ENCODE assay signal across 9 cellular contexts in the genomic region with DNA sequence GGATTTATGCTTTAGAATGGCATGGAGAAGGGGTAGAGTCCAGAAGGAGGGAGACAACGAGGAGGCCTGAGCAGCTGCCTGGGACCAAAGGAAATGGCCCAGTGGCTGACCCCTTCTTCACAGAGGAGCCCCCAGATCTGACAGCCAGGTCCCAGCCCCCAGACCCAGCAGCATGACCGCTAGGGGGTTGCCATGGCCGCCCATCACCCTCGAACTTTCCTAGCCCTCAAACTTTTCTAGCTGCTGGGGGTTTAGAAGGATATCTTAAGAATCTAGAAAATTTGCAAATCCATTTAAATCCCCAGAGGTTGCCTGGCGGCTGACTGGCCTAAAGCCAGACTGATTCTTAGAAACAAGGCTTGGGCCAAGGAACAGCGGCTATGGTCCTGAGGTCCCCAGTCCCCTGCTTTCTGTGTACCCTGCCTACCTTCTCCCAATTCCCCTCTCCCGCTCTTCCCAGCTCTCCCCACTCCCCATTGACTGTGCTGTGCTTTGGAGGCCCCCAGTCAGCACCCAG. TPM values are rescaled to one million over a fixed set of nuclear protein-coding genes. Genes with fewer than 3 reads are reported as not detected.
DNase-seq lines count a peak whose midpoint lies in the region; ATAC-seq, FAIRE-seq and TF ChIP-seq lines count a peak whose summit lies in the region.
"Had no signal": no experiment of that assay in that cellular context is flagged by ENCODE, and none has a peak within 500 bp of the region (broad histone marks: within the 10 kb centered on the region; RNA-seq: fewer than 3 reads in every experiment).

No MANE protein-coding gene starts in this region.

- peaks cover 0 to 12% (median 0%) of the 10 kb centered on the region in 7 donors for H3K27me3 ChIP-seq in heart right ventricle
- H3K27me3 ChIP-seq in naive thymus-derived CD4-positive, alpha-beta T cell (ENCODE audit: control insufficient read depth in 2 of 2, insufficient read depth in 2 of 2, low read length in 2 of 2), result no peaks in the 10 kb centered on the region
- H3K27me3 ChIP-seq in aorta (ENCODE audit: control insufficient read depth in 1 of 2, insufficient read depth in 2 of 2, low read length in 1 of 2), result no peaks in the 10 kb centered on the region

- peaks cover 6 to 29% (median 8%) of the 10 kb centered on the region in 7 donors for H3K4me1 Mint-ChIP-seq in naive thymus-derived CD4-positive, alpha-beta T cell

- H3K36me3 Mint-ChIP-seq in naive thymus-derived CD4-positive, alpha-beta T cell, result peaks cover 0 to 1% (median 0%) of the 10 kb centered on the region in 5 donors

- no peak for ATAC-seq in heart right ventricle
- ATAC-seq in left ventricle myocardium superior, result no peak
- no peak for ATAC-seq in naive thymus-derived CD4-positive, alpha-beta T cell
- ATAC-seq in aorta (ENCODE audit: low FRiP score), result no peak

- TF ChIP-seq CTCF in heart right ventricle (IDR thresholded peaks at IDR 0.05) (no peak), choroid plexus epithelial cell (conservative IDR thresholded peaks at IDR 0.05; ENCODE audit: low read depth, low read length) (peak; percentile 20)

- no peak for FAIRE-seq in urothelium cell line (lab: Jason Lieb, UNC)

- 66 to 69% methylated on average over 7 of the region's 7 CpGs for WGBS in heart right ventricle, 2 donors
- 3 to 10% methylated on average over 7 of the region's 7 CpGs for WGBS in aorta, 2 donors

- H3K4me3 ChIP-seq in heart right ventricle (peak overlapping the region; percentile 36 to 67 (median 60)), choroid plexus epithelial cell (ENCODE audit: low read depth, low read length) (peak overlapping the region; percentile 76), aorta (ENCODE audit: low read length in 2 of 2) (peak overlapping the region; percentile 42 to 98)
- no peak overlapping the region for H3K4me3 ChIP-seq in naive thymus-derived CD4-positive, alpha-beta T cell (ENCODE audit: low read length)

- DNase-seq in heart right ventricle (no peak), left ventricle myocardium superior (no peak), choroid plexus epithelial cell (ENCODE audit: low read depth) (peak; percentile 50), aorta (no peak), urothelium cell line (ENCODE audit: low spot score) (no peak)
- no peak for DNase-seq in naive thymus-derived CD4-positive, alpha-beta T cell
- DNase-seq in stimulated activated CD4-positive, alpha-beta T cell treated with anti-CD3 and anti-CD28 coated beads, Interleukin-12 subunit alpha, Interleukin-12 subunit beta, amount 100 ng/mL, for 4 hours, result no peak
- DNase-seq in stimulated activated CD4-positive, alpha-beta T cell treated with anti-CD3 and anti-CD28 coated beads, Interleukin-4, amount 100 ng/mL, for 4 hours, result no peak
- DNase-seq: NCI-H774 had no signal

- POLR2A ChIA-PET in naive thymus-derived CD4-positive, alpha-beta T cell (lab: Charles Lee), result no interaction called here

- intact Hi-C loops in heart right ventricle (cut with DNase I), result no loop called here
- intact Hi-C loops in left ventricle myocardium superior (cut with micrococcal nuclease), result no loop called here
- intact Hi-C loops in naive thymus-derived CD4-positive, alpha-beta T cell (cut with micrococcal nuclease), result no loop called here
- intact Hi-C loops in aorta (cut with DNase I), result loop anchor here in 1 of 2 donors (2.0 kb wide), 1 partner anchor 16 kb away; no protein-coding TSS in a partner anchor

- H3K27ac Mint-ChIP-seq in naive thymus-derived CD4-positive, alpha-beta T cell, result peak overlapping the region in 2 of 9 donors; percentile 20 to 80

- CTCF ChIA-PET in naive thymus-derived CD4-positive, alpha-beta T cell (lab: Charles Lee), result no interaction called here

- H3K4me1 ChIP-seq in heart right ventricle (peaks cover 3 to 62% (median 32%) of the 10 kb centered on the region in 9 donors), aorta (ENCODE audit: control insufficient read depth in 1 of 2, insufficient read depth in 2 of 2, low read length in 2 of 2) (peaks cover 2 to 3% of the 10 kb centered on the region in 2 donors)
- H3K4me1 ChIP-seq in naive thymus-derived CD4-positive, alpha-beta T cell (ENCODE audit: control insufficient read depth in 2 of 2, insufficient read depth in 2 of 2, low read length in 2 of 2), result no peaks in the 10 kb centered on the region

- H3K27me3 Mint-ChIP-seq in naive thymus-derived CD4-positive, alpha-beta T cell, result peaks cover 17 to 31% (median 25%) of the 10 kb centered on the region in 5 donors

- peaks cover 0 to 20% (median 0%) of the 10 kb centered on the region in 9 donors for H3K36me3 ChIP-seq in heart right ventricle
- H3K36me3 ChIP-seq in naive thymus-derived CD4-positive, alpha-beta T cell (ENCODE audit: control insufficient read depth in 2 of 3, insufficient read depth in 3 of 3, low read length in 3 of 3), result no peaks in the 10 kb centered on the region
- H3K36me3 ChIP-seq in aorta (ENCODE audit: control insufficient read depth in 1 of 2, insufficient read depth in 2 of 2, low read length in 1 of 2), result no peaks in the 10 kb centered on the region

- H3K9me3 Mint-ChIP-seq in naive thymus-derived CD4-positive, alpha-beta T cell, result peaks cover 0 to 1% (median 0%) of the 10 kb centered on the region in 11 donors

- H3K9me3 ChIP-seq in heart right ventricle (no peaks in the 10 kb centered on the region), aorta (ENCODE audit: control insufficient read depth, low read length) (no peaks in the 10 kb centered on the region)
- H3K9me3 ChIP-seq in naive thymus-derived CD4-positive, alpha-beta T cell (ENCODE audit: control insufficient read depth in 2 of 3, low read length in 3 of 3), result no peaks in the 10 kb centered on the region

- peak overlapping the region in 6 of 10 donors; percentile 56 to 82 (median 78) for H3K4me3 Mint-ChIP-seq in naive thymus-derived CD4-positive, alpha-beta T cell

- H3K27ac ChIP-seq in heart right ventricle (peak overlapping the region; percentile 72 to 92 (median 85)), aorta (ENCODE audit: low read depth in 1 of 2, low read length in 2 of 2) (peak overlapping the region; percentile 64 to 97)
- no peak overlapping the region for H3K27ac ChIP-seq in naive thymus-derived CD4-positive, alpha-beta T cell (ENCODE audit: low read depth, low read length)

RNA-seq across cellular contexts. Expression of a gene that starts 1.0 kb away (rescaled TPM):
- total RNA-seq in heart right ventricle (100 to 1,000 TPM in 1 of 10 donors, 10 to 100 TPM in 9; 15.5 to 101 (median 35.9) TPM), left ventricle myocardium superior (47.8 TPM), aorta (100 to 1,000 TPM; 217 to 360 TPM)
- polyA plus RNA-seq in heart right ventricle (10 to 100 TPM; 49.1 to 54.3 TPM), aorta (100 to 1,000 TPM in 1 of 2 donors, 10 to 100 TPM in 1; 44.0 to 353 TPM)
- total RNA-seq in naive thymus-derived CD4-positive, alpha-beta T cell, result 1 to 10 TPM in 2 of 5 experiments, under 1 TPM in 1, not detected in 2; 0.64 to 8.5 (median 5.1) TPM
- polyA plus RNA-seq in naive thymus-derived CD4-positive, alpha-beta T cell, result under 1 TPM in 1 of 2 donors, not detected in 1; 0.37 TPM

RNA-seq across cellular contexts. Expression of a gene that starts 11.9 kb away (rescaled TPM):
- total RNA-seq in heart right ventricle, result under 1 TPM in 1 of 10 donors, not detected in 9; 0.32 TPM
- under 1 TPM in 1 of 2 donors, not detected in 1; 0.13 TPM for polyA plus RNA-seq in heart right ventricle
- not detected for total RNA-seq in left ventricle myocardium superior
- total RNA-seq in naive thymus-derived CD4-positive, alpha-beta T cell, result not detected
- polyA plus RNA-seq in naive thymus-derived CD4-positive, alpha-beta T cell, result not detected
- not detected for total RNA-seq in aorta
- 10 to 100 TPM in 1 of 2 donors, under 1 TPM in 1; 0.69 to 30.2 TPM for polyA plus RNA-seq in aorta

RNA-seq across cellular contexts. Expression of a gene that starts 35.2 kb away (rescaled TPM):
- total RNA-seq in heart right ventricle (not detected), left ventricle myocardium superior (not detected), aorta (not detected)
- polyA plus RNA-seq in heart right ventricle (not detected), aorta (under 1 TPM; 0.25 to 0.41 TPM)
- total RNA-seq in naive thymus-derived CD4-positive, alpha-beta T cell, result not detected
- polyA plus RNA-seq in naive thymus-derived CD4-positive, alpha-beta T cell, result not detected
